1 cellular context compared by ENCODE assay signal in genomic region chr19:56097776-56098175, GRCh38.
TF ChIP-seq lines count a peak whose summit lies in the region.

No MANE protein-coding gene starts in this region.

TF ChIP-seq in HepG2, 621 proteins besides CTCF, POLR2A, EP300 and RAD21:
- no peak for TF ChIP-seq ZGPAT (CRISPR knock-in tag; IDR thresholded peaks at IDR 0.05)
- TF ChIP-seq AGO2 (optimal IDR thresholded peaks at IDR 0.05; ENCODE audit: low read depth, low read length) = peak; percentile 4
